ENCODE assay signal across 9 cellular contexts in genomic region chr1:156768610-156769295, GRCh38. TPM values are rescaled to one million over a fixed set of nuclear protein-coding genes. Genes with fewer than 3 reads are reported as not detected.
DNase-seq lines count a peak whose midpoint lies in the region; ATAC-seq and TF ChIP-seq lines count a peak whose summit lies in the region.
"Had no signal": no experiment of that assay in that cellular context is flagged by ENCODE, and none has a peak within 500 bp of the region (broad histone marks: within the 10 kb centered on the region; RNA-seq: fewer than 3 reads in every experiment).

No MANE protein-coding gene starts in this region.

- H3K27me3 ChIP-seq in BLaER1 = no peaks in the 10 kb centered on the region
- no peaks in the 10 kb centered on the region for H3K27me3 ChIP-seq in neuronal stem cell (ENCODE audit: control insufficient read depth in 3 of 3, insufficient read depth in 3 of 3, low read depth in 1 of 3, low read length in 3 of 3)

- H3K27ac Mint-ChIP-seq in T-helper 17 cell = no peak overlapping the region

- H2BK15ac ChIP-seq in neuronal stem cell (ENCODE audit: low read length) = no peak overlapping the region

- H3K27me3 Mint-ChIP-seq in T-helper 17 cell = no peaks in the 10 kb centered on the region

- peaks cover 51% of the 10 kb centered on the region for H3K4me1 ChIP-seq in BLaER1
- peaks cover 14 to 16% of the 10 kb centered on the region in 2 donors for H3K4me1 ChIP-seq in neuronal stem cell (ENCODE audit: control insufficient read depth in 2 of 2, insufficient read depth in 1 of 2, low read depth in 1 of 2, low read length in 2 of 2)

- peaks cover 11% of the 10 kb centered on the region for H3K36me3 Mint-ChIP-seq in T-helper 17 cell (ENCODE audit: low read depth)

- TF ChIP-seq CTCF in LNCaP clone FGC (IDR thresholded peaks at IDR 0.05; ENCODE audit: control insufficient read depth, extremely low read depth, insufficient read depth) (no peak), epithelial cell of esophagus (IDR thresholded peaks at IDR 0.05; ENCODE audit: insufficient read depth, low read depth, low read length, missing control alignments) (no peak)

- H3K4me1 Mint-ChIP-seq in T-helper 17 cell = peaks cover 42% of the 10 kb centered on the region

- H3K27ac ChIP-seq in BLaER1 (peak overlapping the region; percentile 97), neuronal stem cell (replicated peaks; ENCODE audit: low read length) (no peak overlapping the region)

- no peaks in the 10 kb centered on the region for H3K9me3 ChIP-seq in BLaER1
- H3K9me3 ChIP-seq in neuronal stem cell (replicated peaks in 1 of 2; ENCODE audit: control insufficient read depth in 2 of 2, insufficient read depth in 1 of 2, low read depth in 1 of 2, low read length in 2 of 2) = no peaks in the 10 kb centered on the region
- no peaks in the 10 kb centered on the region for H3K9me3 ChIP-seq in T-helper 17 cell (ENCODE audit: control insufficient read depth, low read length, poor library complexity, severe bottlenecking)

- H3K4me2 ChIP-seq in BLaER1 (peak overlapping the region; percentile 92), neuronal stem cell (ENCODE audit: insufficient read depth, low read length, poor library complexity, severe bottlenecking) (peak overlapping the region; percentile 79)

- H3K4ac ChIP-seq in neuronal stem cell (ENCODE audit: low read length) = no peak overlapping the region

- no CpG with 5 or more reads among the region's 8 CpGs for WGBS in neuronal stem cell (ENCODE audit: extremely low coverage in 2 of 2, insufficient read length in 2 of 2, insufficient replicate concordance in 1 of 2), 2 donors

- no peak overlapping the region for H2BK5ac ChIP-seq in neuronal stem cell (ENCODE audit: low read length)

- peaks cover 9% of the 10 kb centered on the region for H3K79me1 ChIP-seq in neuronal stem cell (ENCODE audit: low read depth, low read length)

- no peak overlapping the region for H3K4me3 Mint-ChIP-seq in T-helper 17 cell

- H3K36me3 ChIP-seq in BLaER1 (peaks cover 40% of the 10 kb centered on the region), neuronal stem cell (replicated peaks in 1 of 2; ENCODE audit: control insufficient read depth in 2 of 2, insufficient read depth in 2 of 2, low read length in 2 of 2) (peaks cover 5 to 48% of the 10 kb centered on the region in 2 donors)

- no peak overlapping the region for H3K23ac ChIP-seq in neuronal stem cell (ENCODE audit: low read depth, low read length, poor library complexity)

- H4K8ac ChIP-seq in neuronal stem cell (ENCODE audit: low read depth, low read length) = no peak overlapping the region

- no peak overlapping the region for H2AK5ac ChIP-seq in neuronal stem cell (ENCODE audit: low read depth, low read length)

- peaks cover 46% of the 10 kb centered on the region for H4K20me1 ChIP-seq in BLaER1

- no peak overlapping the region for H3K18ac ChIP-seq in neuronal stem cell (ENCODE audit: low read length)

- H3K9ac ChIP-seq in BLaER1 (peak overlapping the region; percentile 98), neuronal stem cell (ENCODE audit: low read depth, low read length, poor library complexity) (peak overlapping the region; percentile 98)

- H2BK12ac ChIP-seq in neuronal stem cell (ENCODE audit: low read length) = no peak overlapping the region

- no peak for ATAC-seq in T-helper 17 cell

- H4K91ac ChIP-seq in neuronal stem cell (ENCODE audit: low read depth, low read length, poor library complexity) = no peak overlapping the region

- no peak overlapping the region for H2AFZ ChIP-seq in neuronal stem cell (ENCODE audit: low read length)

- DNase-seq in LNCaP clone FGC (ENCODE audit: low read depth) (no peak), epithelial cell of esophagus (ENCODE audit: low read depth) (no peak), neuronal stem cell (ENCODE audit: low spot score) (no peak), NCI-H1694 treated with DMSO at 0.1 percent for 48 hours (lab: John Stamatoyannopoulos, UW) (no peak), pons (ENCODE audit: low spot score) (no peak), NCI-H2171 (lab: John Stamatoyannopoulos, UW) (no peak), T-helper 17 cell (no peak)
- DNase-seq: activated T-cell treated with anti-CD3 and anti-CD28 coated beads, Interleukin-2, amount 50 U/mL, for 4 hours had no signal

- H3K4me3 ChIP-seq in BLaER1 = peak overlapping the region; percentile 85
- peak overlapping the region; percentile 94 for H3K4me3 ChIP-seq in LNCaP clone FGC (ENCODE audit: low read depth, low read length)
- peak overlapping the region; percentile 92 for H3K4me3 ChIP-seq in epithelial cell of esophagus (ENCODE audit: low read length)
- peak overlapping the region; percentile 83 to 93 for H3K4me3 ChIP-seq in neuronal stem cell (ENCODE audit: low read length in 2 of 2)

- no peak overlapping the region for H2BK120ac ChIP-seq in neuronal stem cell (ENCODE audit: low read depth, low read length)

- H3K14ac ChIP-seq in neuronal stem cell (ENCODE audit: low read length) = no peak overlapping the region

RNA-seq across cellular contexts. Expression of gene PRCC, which starts 1.4 kb away (rescaled TPM):
- polyA plus RNA-seq in neuronal stem cell (2013, experiment 1 of 2) = 136 TPM
- 127 TPM for polyA plus RNA-seq in neuronal stem cell (2013, experiment 2 of 2)
- 10 to 100 TPM; 51.0 to 82.4 TPM for total RNA-seq in T-helper 17 cell

RNA-seq across cellular contexts. Expression of gene HDGF, which starts 17.3 kb away (rescaled TPM):
- 450 TPM for polyA plus RNA-seq in neuronal stem cell (2013, experiment 1 of 2)
- 442 TPM for polyA plus RNA-seq in neuronal stem cell (2013, experiment 2 of 2)
- total RNA-seq in T-helper 17 cell = 100 to 1,000 TPM in 1 of 2 donors, 10 to 100 TPM in 1; 75.3 to 100 TPM

RNA-seq across cellular contexts. Expression of gene MRPL24, which starts 27.9 kb away (rescaled TPM):
- polyA plus RNA-seq in neuronal stem cell (2013, experiment 1 of 2) = 31.9 TPM
- 30.3 TPM for polyA plus RNA-seq in neuronal stem cell (2013, experiment 2 of 2)
- 10 to 100 TPM; 18.7 to 25.1 TPM for total RNA-seq in T-helper 17 cell

RNA-seq across cellular contexts. Expression of gene ISG20L2, which starts 40.2 kb away (rescaled TPM):
- polyA plus RNA-seq in neuronal stem cell (2013, experiment 1 of 2) = 32.9 TPM
- polyA plus RNA-seq in neuronal stem cell (2013, experiment 2 of 2) = 33.3 TPM
- 10 to 100 TPM; 41.4 to 54.2 TPM for total RNA-seq in T-helper 17 cell

RNA-seq across cellular contexts. Expression of gene METTL25B, which starts 40.5 kb away (rescaled TPM):
- polyA plus RNA-seq in neuronal stem cell (2013, experiment 1 of 2) = 48.9 TPM
- 45.3 TPM for polyA plus RNA-seq in neuronal stem cell (2013, experiment 2 of 2)
- total RNA-seq in T-helper 17 cell = 10 to 100 TPM; 13.1 to 21.6 TPM
